7 cellular contexts compared by ENCODE assay signal in the genomic region with DNA sequence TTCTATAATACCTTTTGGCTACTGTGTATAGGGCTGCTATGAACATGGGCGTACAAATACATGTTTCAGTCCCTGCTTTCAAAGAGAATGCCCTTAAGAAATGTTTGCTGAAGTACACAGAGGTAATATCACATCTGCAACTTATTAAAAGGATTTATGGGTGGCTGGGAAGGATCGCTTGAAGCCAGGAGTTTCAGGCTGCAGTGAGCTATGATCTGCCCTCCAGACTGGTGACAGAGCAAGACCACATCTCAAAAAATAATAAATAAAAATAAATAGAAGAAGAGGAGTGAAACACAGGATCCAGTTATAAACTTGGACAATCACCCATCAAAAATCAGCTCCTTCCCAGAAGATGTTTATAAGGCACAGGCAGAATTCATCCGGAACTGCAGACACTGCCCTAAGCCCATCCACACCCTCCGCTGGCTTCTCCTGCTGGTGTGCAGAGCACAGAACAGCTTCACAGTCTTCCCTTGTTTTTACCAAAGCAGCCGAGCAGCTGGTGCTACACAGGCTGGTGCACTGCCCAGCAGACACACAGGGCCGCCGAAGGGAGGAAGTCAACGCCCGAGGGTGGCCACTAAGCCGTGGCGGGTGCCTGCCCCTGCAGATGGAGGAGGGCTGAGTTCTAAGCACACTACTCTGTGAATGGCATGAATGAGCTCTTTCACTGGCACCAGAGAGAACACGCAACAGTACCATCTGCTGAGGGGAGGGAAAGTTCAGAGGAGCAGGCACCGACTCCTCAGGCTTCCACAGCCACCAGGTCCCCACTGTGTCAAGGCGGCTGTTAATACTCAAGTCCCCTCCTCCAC.
DNase-seq lines count a peak whose midpoint lies in the region; ATAC-seq lines count a peak whose summit lies in the region.

No MANE protein-coding gene starts in this region.

- DNase-seq in NCI-H69 (lab: John Stamatoyannopoulos, UW) (peak; percentile 95), cerebellar cortex (ENCODE audit: low spot score) (peak; percentile 80), middle frontal gyrus (ENCODE audit: extremely low spot score, low spot score) (peak; percentile 67), HuH-7.5 (ENCODE audit: low spot score) (no peak), GM19240 (ENCODE audit: insufficient read length, low spot score) (no peak), HuH-7 (ENCODE audit: low spot score) (no peak)

- peak; percentile 46 for ATAC-seq in GM19463 (IDR thresholded peaks at IDR 0.05; ENCODE audit: unreplicated experiment)

Comparison
In these comparisons a context has a peak if more than half of its experiments do, and no peak if none do; other contexts are left out.
1. DNase-seq: peak in NCI-H69 (single experiment), cerebellar cortex (single experiment) and middle frontal gyrus (single experiment); none in HuH-7.5 (single experiment), GM19240 (single experiment) and HuH-7 (single experiment).